ENCODE assay signal across 24 cellular contexts in genomic region chr12:95124106-95124505, GRCh38. TPM values are rescaled to one million over a fixed set of nuclear protein-coding genes. Genes with fewer than 3 reads are reported as not detected.
A peak's percentile ranks its signal among the peaks of the same experiment; 100 is the strongest.
DNase-seq lines count a peak whose midpoint lies in the region; ATAC-seq and TF ChIP-seq lines count a peak whose summit lies in the region.
"Had no signal": no experiment of that assay in that cellular context is flagged by ENCODE, and none has a peak within 500 bp of the region (broad histone marks: within the 10 kb centered on the region; RNA-seq: fewer than 3 reads in every experiment).

No MANE protein-coding gene starts in this region.

- BruUV-seq in A673 (replicated peaks; lab: Mats Ljungman, UMichigan): no TSS peak

- H3K4me1 ChIP-seq in lower lobe of right lung (peaks cover 7% of the 10 kb centered on the region), A673 (ENCODE audit: insufficient read depth, low read length, poor library complexity, severe bottlenecking) (no peaks in the 10 kb centered on the region)

- H3K27ac ChIP-seq in dorsolateral prefrontal cortex: peak overlapping the region in 31 of 59 donors; percentile 3 to 76 (median 49)
- H3K27ac ChIP-seq in lower lobe of right lung: no peak overlapping the region
- peak overlapping the region; percentile 9 for H3K27ac ChIP-seq in temporal lobe (ENCODE audit: low read depth, low read length)
- H3K27ac ChIP-seq in A673 (ENCODE audit: low read depth, low read length, poor library complexity, severe bottlenecking): no peak overlapping the region
- H3K27ac ChIP-seq: HL-60, RWPE1 had no signal

- peak; percentile 91 to 96 for ATAC-seq in lower lobe of right lung
- ATAC-seq: GM12878, HepG2 had no signal

- DNase-seq in dorsolateral prefrontal cortex (no peak), lower lobe of right lung (peak; percentile 61), NCI-H1436 treated with DMSO at 0.1 percent for 48 hours (lab: John Stamatoyannopoulos, UW) (no peak), glomerular visceral epithelial cell (ENCODE audit: extremely low spot score) (no peak), CD1c-positive myeloid dendritic cell (ENCODE audit: extremely low spot score) (no peak), A673 (ENCODE audit: low spot score) (no peak)
- DNase-seq: CD4-positive, alpha-beta T cell; COR-L47; DMS 273 treated with DMSO at 0.1 percent for 48 hours; DND-41; GOT3; HCEC 1CT; KBM-7; NCI-H1105; NCI-H2029 treated with DMSO at 0.1 percent for 48 hours; NCI-H226; NCI-H510A treated with DMSO at 0.1 percent for 48 hours; NCI-H748 treated with DMSO at 0.1 percent for 48 hours; SIG-M5 had no signal

- H3K36me3 ChIP-seq in lower lobe of right lung (peaks cover 4% of the 10 kb centered on the region), A673 (ENCODE audit: insufficient read depth, low read length, poor library complexity, severe bottlenecking) (no peaks in the 10 kb centered on the region)

- no peak overlapping the region for H3K4me3 ChIP-seq in dorsolateral prefrontal cortex
- H3K4me3 ChIP-seq in lower lobe of right lung: no peak overlapping the region
- H3K4me3 ChIP-seq in A673 (ENCODE audit: low read depth, low read length, poor library complexity, severe bottlenecking): no peak overlapping the region
- H3K4me3 ChIP-seq: GM12878 had no signal

- TF ChIP-seq CTCF in dorsolateral prefrontal cortex (IDR thresholded peaks at IDR 0.05 in 54 of 56, conservative IDR thresholded peaks at IDR 0.05 in 2 of 56; ENCODE audit: low read depth in 1 of 56, partially characterized antibody in 56 of 56) (no peak), lower lobe of right lung (IDR thresholded peaks at IDR 0.05) (no peak), A673 (conservative IDR thresholded peaks at IDR 0.05; ENCODE audit: low read depth, low read length) (no peak)

- no peaks in the 10 kb centered on the region for H3K27me3 ChIP-seq in dorsolateral prefrontal cortex
- no peaks in the 10 kb centered on the region for H3K27me3 ChIP-seq in lower lobe of right lung (ENCODE audit: low read depth)
- no peaks in the 10 kb centered on the region for H3K27me3 ChIP-seq in A673 (replicated peaks; ENCODE audit: insufficient read depth, low read depth, low read length, poor library complexity)

- POLR2A ChIA-PET in A673 (lab: Charles Lee; ENCODE audit: low non-redundant PET): no interaction called here

- CTCF ChIA-PET in A673 (lab: Charles Lee): no interaction called here

- intact Hi-C loops in dorsolateral prefrontal cortex (cut with DNase I): loop anchor here in 1 of 2 donors (5.0 kb wide), 1 partner anchor 93 kb away; the partner anchor contains the start of genes FGD6 and VEZT
- intact Hi-C loops in lower lobe of right lung (cut with DNase I): loop anchor here (10.0 kb wide), 1 partner anchor 411 kb away; no protein-coding TSS in a partner anchor
- intact Hi-C loops in A673 (cut with micrococcal nuclease; ENCODE audit: unreplicated experiment): no loop called here

- no peaks in the 10 kb centered on the region for H3K9me3 ChIP-seq in lower lobe of right lung
- H3K9me3 ChIP-seq in A673 (ENCODE audit: low read depth, low read length, poor library complexity, severe bottlenecking): no peaks in the 10 kb centered on the region

RNA-seq across cellular contexts. Expression of gene NR2C1, which starts 50.7 kb away (rescaled TPM):
- total RNA-seq in dorsolateral prefrontal cortex (100 to 1,000 TPM in 1 of 120 experiments, 10 to 100 TPM in 119; 38.6 to 107 (median 57.8) TPM), lower lobe of right lung (38.2 TPM), temporal lobe (44.5 TPM), A673 (2021) (42.1 and 44.3 TPM in 2 replicates)

Comparison
In these comparisons a context has a peak if more than half of its experiments do, and no peak if none do; other contexts are left out.
1. H3K27ac ChIP-seq: peak in dorsolateral prefrontal cortex (31 of 59) and temporal lobe (single experiment); none in lower lobe of right lung (single experiment) and A673 (single experiment).